16 cellular contexts compared by ENCODE assay signal in the genomic region with DNA sequence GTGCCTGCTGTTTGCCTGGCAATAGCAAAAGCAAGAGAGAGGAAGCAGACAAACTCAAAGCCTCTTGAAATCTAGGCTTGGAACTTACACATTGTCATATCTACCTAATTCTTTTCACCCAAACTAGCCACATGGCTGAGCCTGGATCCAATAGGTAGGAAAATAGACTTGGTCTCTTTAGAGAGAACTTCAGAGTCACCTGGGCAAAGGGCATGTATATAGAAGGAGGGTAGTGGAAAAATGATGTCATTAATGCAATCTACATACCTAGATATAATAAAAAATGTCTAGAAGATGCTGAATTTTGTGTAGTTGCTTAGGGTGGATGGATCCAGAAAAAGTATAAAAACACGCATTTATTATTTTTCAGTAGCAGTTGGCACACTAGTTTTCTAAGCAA.
DNase-seq lines count a peak whose midpoint lies in the region; ATAC-seq and TF ChIP-seq lines count a peak whose summit lies in the region.
"Had no signal": no experiment of that assay in that cellular context is flagged by ENCODE, and none has a peak within 500 bp of the region (broad histone marks: within the 10 kb centered on the region; RNA-seq: fewer than 3 reads in every experiment).

No MANE protein-coding gene starts in this region.

- DNase-seq in hepatocyte (ENCODE audit: low spot score) (peak; percentile 34), mucosa of descending colon (peak in 1 of 3 donors; percentile 12), middle frontal gyrus (ENCODE audit: extremely low spot score, low spot score) (no peak), T-helper 1 cell (no peak)
- no peak for DNase-seq in activated T-cell treated with anti-CD3 and anti-CD28 coated beads, Interleukin-2, amount 50 U/mL, for 72 hours
- DNase-seq: 8988T; ACHN; BE2C; Calu3; CD4-positive, alpha-beta T cell; CD8-positive, alpha-beta T cell; DMS79 treated with DMSO at 0.1 percent for 48 hours; GF-D8 had no signal

- no peak overlapping the region for H3K27ac Mint-ChIP-seq in activated T-cell treated with anti-CD3 and anti-CD28 coated beads, Interleukin-2, amount 50 U/mL, for 72 hours
- H3K27ac Mint-ChIP-seq: CD4-positive, alpha-beta T cell; CD8-positive, alpha-beta T cell had no signal

- no peaks in the 10 kb centered on the region for H3K9me2 ChIP-seq in hepatocyte (replicated peaks; ENCODE audit: insufficient read depth)

- H3K36me3 ChIP-seq in hepatocyte (replicated peaks; ENCODE audit: insufficient read depth, low read depth): no peaks in the 10 kb centered on the region
- H3K36me3 ChIP-seq in mucosa of descending colon (ENCODE audit: low read depth): no peaks in the 10 kb centered on the region
- H3K36me3 ChIP-seq: BE2C, BLaER1 had no signal

- peak; percentile 85 for ATAC-seq in mucosa of descending colon
- no peak for ATAC-seq in activated T-cell treated with anti-CD3 and anti-CD28 coated beads, Interleukin-2, amount 50 U/mL, for 72 hours (replicated peaks in 1 of 2)
- ATAC-seq: CD8-positive, alpha-beta T cell had no signal

- H3K4me1 ChIP-seq in hepatocyte (ENCODE audit: insufficient read depth) (no peaks in the 10 kb centered on the region), mucosa of descending colon (ENCODE audit: low read depth) (no peaks in the 10 kb centered on the region)
- H3K4me1 ChIP-seq: BE2C, BLaER1 had no signal

- H3K4me3 ChIP-seq in hepatocyte (no peak overlapping the region), mucosa of descending colon (no peak overlapping the region)
- H3K4me3 ChIP-seq: BLaER1 had no signal

- no peaks in the 10 kb centered on the region for H4K20me1 ChIP-seq in hepatocyte (ENCODE audit: insufficient read depth, poor library complexity, severe bottlenecking)
- H4K20me1 ChIP-seq: BLaER1 had no signal

- H3K27ac ChIP-seq in hepatocyte: peak overlapping the region; percentile 83
- H3K27ac ChIP-seq: BLaER1, C4-2B had no signal

- H3K9me3 ChIP-seq in hepatocyte (ENCODE audit: low read depth): no peaks in the 10 kb centered on the region
- H3K9me3 ChIP-seq in mucosa of descending colon: no peaks in the 10 kb centered on the region
- H3K9me3 ChIP-seq: BE2C, BLaER1, Caco-2 had no signal

- TF ChIP-seq CTCF in hepatocyte (IDR thresholded peaks at IDR 0.05; ENCODE audit: poor library complexity) (no peak), mucosa of descending colon (IDR thresholded peaks at IDR 0.05) (no peak)

- no peaks in the 10 kb centered on the region for H3K27me3 Mint-ChIP-seq in activated T-cell treated with anti-CD3 and anti-CD28 coated beads, Interleukin-2, amount 50 U/mL, for 72 hours (ENCODE audit: low read depth)
- H3K27me3 Mint-ChIP-seq: CD4-positive, alpha-beta T cell had no signal

- H3K9me3 Mint-ChIP-seq in activated T-cell treated with anti-CD3 and anti-CD28 coated beads, Interleukin-2, amount 50 U/mL, for 72 hours: peaks cover 0 to 3% of the 10 kb centered on the region in 2 donors
- H3K9me3 Mint-ChIP-seq: CD4-positive, alpha-beta T cell; CD8-positive, alpha-beta T cell had no signal

- no peaks in the 10 kb centered on the region for H3K4me1 Mint-ChIP-seq in activated T-cell treated with anti-CD3 and anti-CD28 coated beads, Interleukin-2, amount 50 U/mL, for 72 hours (ENCODE audit: low read depth)

- H3K36me3 Mint-ChIP-seq in activated T-cell treated with anti-CD3 and anti-CD28 coated beads, Interleukin-2, amount 50 U/mL, for 72 hours (ENCODE audit: insufficient read depth in 2 of 2): no peaks in the 10 kb centered on the region
- H3K36me3 Mint-ChIP-seq: CD8-positive, alpha-beta T cell had no signal

- intact Hi-C loops in mucosa of descending colon (cut with DNase I, micrococcal nuclease): no loop called here

- H3K79me2 ChIP-seq in hepatocyte: no peaks in the 10 kb centered on the region

- no peak overlapping the region for H2AFZ ChIP-seq in hepatocyte

- no peak overlapping the region for H3K4me2 ChIP-seq in hepatocyte
- H3K4me2 ChIP-seq: BLaER1 had no signal

- no peak overlapping the region for H3K4me3 Mint-ChIP-seq in activated T-cell treated with anti-CD3 and anti-CD28 coated beads, Interleukin-2, amount 50 U/mL, for 72 hours
- H3K4me3 Mint-ChIP-seq: CD4-positive, alpha-beta T cell; CD8-positive, alpha-beta T cell had no signal

- WGBS in hepatocyte (ENCODE audit: low lambda C conversion rate, missing lambda C conversion rate): 56% methylated on average over 1 of the region's 1 CpG

- H3K27me3 ChIP-seq in hepatocyte: no peaks in the 10 kb centered on the region
- H3K27me3 ChIP-seq: BE2C had no signal
